ENCODE assay signal across 15 cellular contexts in the genomic region with DNA sequence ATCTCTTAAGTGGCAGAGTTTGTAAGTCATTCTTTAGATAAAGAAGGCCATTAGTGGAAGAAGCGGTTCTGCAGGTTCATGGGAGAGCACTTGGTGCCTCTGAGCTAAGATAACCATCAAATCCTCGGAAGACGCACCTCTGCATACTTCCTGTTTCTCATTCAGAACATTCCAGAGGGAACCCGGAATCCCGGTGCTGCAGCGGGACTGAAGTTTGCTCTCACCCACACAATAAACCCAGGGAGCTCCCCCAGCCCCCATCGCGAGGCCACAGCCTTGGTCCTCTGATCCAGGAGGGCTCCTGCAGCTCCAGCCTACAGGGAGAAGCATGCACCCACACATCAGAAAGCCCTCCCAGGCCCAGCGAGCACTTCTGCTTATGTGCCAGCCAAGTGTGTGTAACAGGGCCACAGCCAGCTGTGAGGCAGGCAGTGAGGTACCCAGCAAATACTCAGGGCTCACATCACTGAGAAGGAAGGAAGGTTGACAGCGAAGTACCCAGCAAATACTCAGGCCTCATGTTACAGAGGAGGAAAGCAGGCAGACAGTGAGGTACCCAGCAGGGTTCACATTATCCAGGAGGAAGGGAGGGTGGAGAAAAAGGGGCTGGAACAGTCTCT.
DNase-seq lines count a peak whose midpoint lies in the region; TF ChIP-seq lines count a peak whose summit lies in the region.
"Had no signal": no experiment of that assay in that cellular context is flagged by ENCODE, and none has a peak within 500 bp of the region (broad histone marks: within the 10 kb centered on the region; RNA-seq: fewer than 3 reads in every experiment).

No MANE protein-coding gene starts in this region.

- TF ChIP-seq CTCF in osteoblast (IDR thresholded peaks at IDR 0.05; ENCODE audit: extremely low read depth, low read depth, low read length) (no peak), GM10248 (IDR thresholded peaks at IDR 0.05; ENCODE audit: control extremely low read depth, extremely low read depth, low read depth, missing control alignments) (no peak)

- peak; percentile 18 for DNase-seq in GM23248
- DNase-seq in NCI-H69 (lab: John Stamatoyannopoulos, UW), result peak; percentile 41
- peak; percentile 37 for DNase-seq in epithelial cell of prostate (ENCODE audit: low read depth, low spot score)
- DNase-seq in osteoblast (ENCODE audit: insufficient read length, low spot score, missing footprints), result peak; percentile 47
- DNase-seq in GM10248 (ENCODE audit: extremely low spot score), result no peak
- no peak for DNase-seq in NCI-H446 (lab: John Stamatoyannopoulos, UW)
- DNase-seq in NCI-H2196 (lab: John Stamatoyannopoulos, UW; ENCODE audit: unreplicated experiment), result no peak
- DNase-seq in NCI-H1694 (lab: John Stamatoyannopoulos, UW), result no peak
- DNase-seq: activated CD4-positive, alpha-beta T cell treated with anti-CD3 and anti-CD28 coated beads, Interleukin-2, amount 50 U/mL, for 4 hours; activated naive CD8-positive, alpha-beta T cell treated with anti-CD3 and anti-CD28 coated beads, Interleukin-2, amount 10 ng/mL, durations not matched to agents 7 days and 5 days; CD8-positive, alpha-beta memory T cell; kidney glomerular epithelial cell; NCI-H1048; SHP77; stimulated activated CD8-positive, alpha-beta memory T cell treated with anti-CD3 and anti-CD28 coated beads, Interleukin-4, amount 100 ng/mL, for 48 hours had no signal

- no peaks in the 10 kb centered on the region for H3K27me3 ChIP-seq in GM23248 (replicated peaks; ENCODE audit: insufficient read depth)
- H3K27me3 ChIP-seq in osteoblast (ENCODE audit: insufficient read depth, low read length), result no peaks in the 10 kb centered on the region

- no peak overlapping the region for H3K4me2 ChIP-seq in GM23248 (ENCODE audit: unreplicated experiment)
- H3K4me2 ChIP-seq in osteoblast (ENCODE audit: insufficient read depth, low read length), result no peak overlapping the region

- no peaks in the 10 kb centered on the region; the same call in 1 of the 2 replicates for H4K20me1 ChIP-seq in GM23248 (ENCODE audit: insufficient read depth)
- H4K20me1 ChIP-seq in osteoblast (ENCODE audit: insufficient read depth, low read length), result peaks cover 72% of the 10 kb centered on the region

- CTCF ChIA-PET in GM10248 (lab: Yijun Ruan, JAX), result interaction anchor here (1.1 to 1.3 kb wide), 2 partner anchors 12 to 52 kb away, joined by 3 read pairs; no protein-coding TSS in a partner anchor

- 74 to 83% methylated on average over 10 of the region's 10 CpGs for WGBS in GM23248 (ENCODE audit: low coverage in 1 of 2, low lambda C conversion rate in 2 of 2, missing lambda C conversion rate in 2 of 2), 2 experiments

- no peak overlapping the region for H3K9ac ChIP-seq in GM23248

- H3F3A ChIP-seq in GM23248 (ENCODE audit: insufficient read depth), result no peaks in the 10 kb centered on the region

- H3K9me3 ChIP-seq in GM23248 (ENCODE audit: low read depth) (no peaks in the 10 kb centered on the region), osteoblast (ENCODE audit: low read depth, low read length) (no peaks in the 10 kb centered on the region)

- H3K36me3 ChIP-seq in GM23248 (ENCODE audit: low read depth) (no peaks in the 10 kb centered on the region), osteoblast (ENCODE audit: insufficient read depth, low read length) (no peaks in the 10 kb centered on the region)

- H3K4me3 ChIP-seq in GM23248 (no peak overlapping the region), osteoblast (ENCODE audit: insufficient read depth, low read length) (no peak overlapping the region)

- no peaks in the 10 kb centered on the region for H3K9me2 ChIP-seq in GM23248 (ENCODE audit: insufficient read depth)

- H3K4me1 ChIP-seq in GM23248 (ENCODE audit: insufficient read depth), result no peaks in the 10 kb centered on the region
- no peaks in the 10 kb centered on the region for H3K4me1 ChIP-seq in osteoblast (ENCODE audit: insufficient read depth, low read length)

- H3K27ac ChIP-seq in GM23248 (no peak overlapping the region), epithelial cell of prostate (peak overlapping the region; percentile 17), osteoblast (ENCODE audit: low read depth, low read length) (no peak overlapping the region)

- peaks cover 93% of the 10 kb centered on the region for H3K79me2 ChIP-seq in GM23248 (ENCODE audit: insufficient read depth)
- peaks cover 86% of the 10 kb centered on the region for H3K79me2 ChIP-seq in osteoblast (ENCODE audit: insufficient read depth, low read length)

- POLR2A ChIA-PET in GM10248 (lab: Yijun Ruan, JAX), result no interaction called here

- in situ Hi-C loops in GM23248 (cut with MboI), result no loop called here

- H2AFZ ChIP-seq in GM23248, result no peak overlapping the region
- no peak overlapping the region for H2AFZ ChIP-seq in osteoblast (ENCODE audit: low read length)

Comparison
In these comparisons a context has a peak if more than half of its experiments do, and no peak if none do; other contexts are left out.
1. DNase-seq: peak in GM23248 (single experiment), NCI-H69 (single experiment), epithelial cell of prostate (single experiment) and osteoblast (single experiment); none in GM10248 (single experiment), NCI-H446 (0 of 2), NCI-H2196 (single experiment) and NCI-H1694 (single experiment).